In genomic region chr1:229220163-229220846, GRCh38 we compare ENCODE assay signal across 16 cellular contexts.
"Had no signal": no experiment of that assay in that cellular context is flagged by ENCODE, and none has a peak within 500 bp of the region (broad histone marks: within the 10 kb centered on the region; RNA-seq: fewer than 3 reads in every experiment).

No MANE protein-coding gene starts in this region.

- H3K4me3 ChIP-seq: adrenal gland, gastrocnemius medialis, heart right ventricle, lower lobe of right lung, upper lobe of right lung had no signal

- H3K4me1 ChIP-seq: parathyroid adenoma had no signal

- ATAC-seq: activated CD8-positive, alpha-beta T cell treated with anti-CD3 and anti-CD28 coated beads for 36 hours; activated T-cell treated with anti-CD3 and anti-CD28 coated beads, Interleukin-2, amount 50 U/mL, for 4 hours; gastrocnemius medialis; naive thymus-derived CD4-positive, alpha-beta T cell; stimulated activated naive B cell treated with anti-CD40 and anti-IgM and Interleukin-4, amounts not matched to agents 10 μg/mL and 1 μg/mL and 100 μg/mL, for 72 hours had no signal

- H2AFZ ChIP-seq: parathyroid adenoma had no signal

- H3K27ac ChIP-seq: gastrocnemius medialis, parathyroid adenoma, upper lobe of right lung had no signal

- H3K27me3 ChIP-seq: adrenal gland, gastrocnemius medialis, heart right ventricle, upper lobe of right lung had no signal

- H3K9ac ChIP-seq: parathyroid adenoma had no signal

- DNase-seq: activated CD8-positive, alpha-beta T cell treated with anti-CD3 and anti-CD28 coated beads for 36 hours; activated effector memory CD4-positive, alpha-beta T cell treated with anti-CD3 and anti-CD28 coated beads, Interleukin-2, amount 50 U/mL, for 16 hours; activated T-cell treated with anti-CD3 and anti-CD28 coated beads, Interleukin-2, amount 50 U/mL, for 4 hours; erythroblast; gastrocnemius medialis; heart right ventricle; left cardiac atrium; lower lobe of right lung; naive thymus-derived CD4-positive, alpha-beta T cell; retina; stimulated activated CD4-positive, alpha-beta T cell treated with anti-CD3 and anti-CD28 coated beads, Interleukin-2, amount 100 ng/mL, for 48 hours; stimulated activated naive B cell treated with anti-CD40 and anti-IgM and Interleukin-4, amounts not matched to agents 10 μg/mL and 1 μg/mL and 100 μg/mL, for 72 hours; SW 1271; upper lobe of right lung had no signal

- H3K9me3 ChIP-seq: adrenal gland, gastrocnemius medialis, heart right ventricle, lower lobe of right lung, upper lobe of right lung had no signal

- H3K36me3 ChIP-seq: adrenal gland, gastrocnemius medialis, heart right ventricle, lower lobe of right lung, upper lobe of right lung had no signal

- H3K79me2 ChIP-seq: parathyroid adenoma had no signal
